8 cellular contexts compared by ENCODE assay signal in the genomic region with DNA sequence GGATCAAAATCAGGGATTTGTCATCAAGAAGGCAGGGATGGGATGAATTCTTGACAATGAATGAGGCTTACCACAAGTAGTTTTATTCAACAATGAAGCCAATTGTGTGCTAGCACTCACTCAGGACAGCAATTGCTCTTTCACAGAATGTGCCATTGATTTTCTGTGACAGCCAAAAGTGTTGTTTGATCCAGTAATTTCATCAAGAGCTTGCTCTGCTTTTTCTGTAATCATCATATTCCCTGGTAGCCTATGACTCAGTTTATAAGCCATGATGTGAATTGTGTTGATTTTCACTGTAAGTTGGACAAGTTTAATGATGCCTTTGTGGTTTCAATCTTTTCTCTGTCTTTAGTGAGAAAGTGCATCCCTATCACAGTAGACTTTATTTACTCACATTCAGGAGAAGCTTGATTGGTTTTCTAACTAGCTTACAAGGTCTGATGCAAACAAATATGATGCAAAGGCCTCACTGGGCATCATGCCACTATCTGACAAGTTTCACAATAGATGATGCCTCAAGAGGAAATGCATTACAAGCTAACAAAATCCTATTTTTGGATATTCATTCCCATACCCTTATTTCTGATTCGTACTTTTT. TPM values are rescaled to one million over a fixed set of nuclear protein-coding genes. Genes with fewer than 3 reads are reported as not detected.
A peak's percentile ranks its signal among the peaks of the same experiment; 100 is the strongest.
DNase-seq lines count a peak whose midpoint lies in the region; FAIRE-seq lines count a peak whose summit lies in the region.
"Had no signal": no experiment of that assay in that cellular context is flagged by ENCODE, and none has a peak within 500 bp of the region (broad histone marks: within the 10 kb centered on the region; RNA-seq: fewer than 3 reads in every experiment).

No MANE protein-coding gene starts in this region.

- FAIRE-seq in HTR-8/SVneo (lab: Jason Lieb, UNC) = no peak
- FAIRE-seq: GM12891 had no signal

- DNase-seq in GM04504 (ENCODE audit: low read depth) (peak; percentile 95), astrocyte of the hippocampus (ENCODE audit: low read depth, low spot score) (peak; percentile 69), mucosa of gallbladder (ENCODE audit: low spot score) (peak; percentile 58), NCI-H524 treated with DMSO at 0.1 percent for 48 hours (lab: John Stamatoyannopoulos, UW) (no peak), Kasumi-1 (lab: John Stamatoyannopoulos, UW) (no peak), HTR-8/SVneo (ENCODE audit: insufficient read length, low spot score) (no peak)
- DNase-seq: activated CD4-positive, alpha-beta T cell treated with anti-CD3 and anti-CD28 coated beads, Interleukin-2, amount 10 ng/mL, durations not matched to agents 24 days and 14 days had no signal

RNA-seq across cellular contexts. Expression of a gene that starts 13.6 kb away (rescaled TPM):
- total RNA-seq in mucosa of gallbladder = 21.7 TPM

RNA-seq across cellular contexts. Expression of a gene that starts 25.4 kb away (rescaled TPM):
- total RNA-seq in mucosa of gallbladder = 0.09 TPM

RNA-seq across cellular contexts. Expression of a gene that starts 59.6 kb away (rescaled TPM):
- 13.4 TPM for total RNA-seq in mucosa of gallbladder

RNA-seq across cellular contexts. Expression of a gene that starts 59.6 kb away (rescaled TPM):
- 84.3 TPM for total RNA-seq in mucosa of gallbladder

Comparison
In these comparisons a context has a peak if more than half of its experiments do, and no peak if none do; other contexts are left out.
1. DNase-seq: peak in GM04504 (single experiment), astrocyte of the hippocampus (single experiment) and mucosa of gallbladder (single experiment); none in NCI-H524 treated with DMSO at 0.1 percent for 48 hours (single experiment), Kasumi-1 (0 of 2) and HTR-8/SVneo (single experiment).